ENCODE assay signal across 14 cellular contexts in the genomic region with DNA sequence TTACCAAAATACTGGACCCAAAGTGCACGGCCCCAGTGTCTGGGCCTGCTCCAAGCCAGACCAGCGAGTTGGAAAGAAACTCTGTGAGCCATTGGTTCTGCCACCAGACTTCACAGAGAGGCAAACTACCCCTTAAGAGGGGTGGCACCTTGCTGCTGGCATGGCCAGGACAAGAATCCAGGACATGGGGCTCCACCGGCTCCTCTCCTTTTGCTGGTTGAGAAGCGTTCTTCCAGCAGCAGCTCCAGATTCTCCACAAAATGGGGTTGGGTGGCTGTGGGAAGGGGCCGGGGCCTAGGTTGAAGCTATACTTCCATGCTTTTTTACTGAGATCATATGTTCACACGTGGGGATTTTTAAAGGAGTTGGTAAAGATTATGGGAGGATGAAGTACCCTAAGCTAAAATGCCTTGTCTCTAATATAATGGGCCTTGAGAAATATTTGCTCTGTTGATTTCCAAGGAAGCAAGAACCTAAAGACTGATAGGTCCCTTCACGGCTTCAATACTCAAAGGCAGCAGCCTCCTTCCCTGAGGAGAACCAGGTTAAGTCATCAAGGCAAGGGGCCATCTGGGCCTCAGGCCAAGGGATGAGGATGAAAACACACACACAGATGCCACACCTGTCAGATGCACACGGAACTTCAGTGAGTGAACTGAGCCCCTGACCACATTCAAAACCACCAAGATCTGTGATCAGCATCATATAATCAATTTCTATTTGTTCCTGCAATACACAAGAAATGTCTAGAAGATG. TPM values are rescaled to one million over a fixed set of nuclear protein-coding genes. Genes with fewer than 3 reads are reported as not detected.
DNase-seq lines count a peak whose midpoint lies in the region; ATAC-seq and TF ChIP-seq lines count a peak whose summit lies in the region.
"Had no signal": no experiment of that assay in that cellular context is flagged by ENCODE, and none has a peak within 500 bp of the region (broad histone marks: within the 10 kb centered on the region; RNA-seq: fewer than 3 reads in every experiment).

No MANE protein-coding gene starts in this region.

- TF ChIP-seq CTCF in AG04449 (IDR thresholded peaks at IDR 0.05; ENCODE audit: insufficient read depth, low read length, missing control alignments) (no peak), Caco-2 (IDR thresholded peaks at IDR 0.05; ENCODE audit: insufficient read depth in 1 of 2, low read depth in 1 of 2, low read length in 1 of 2, severe bottlenecking in 1 of 2, unreplicated experiment in 1 of 2) (no peak), fibroblast of the aortic adventitia (IDR thresholded peaks at IDR 0.05; ENCODE audit: insufficient read depth, low read length) (no peak), sigmoid colon (IDR thresholded peaks at IDR 0.05) (no peak)

- no peaks in the 10 kb centered on the region for H3K9me3 Mint-ChIP-seq in Caco-2 (ENCODE audit: unreplicated experiment)
- H3K9me3 Mint-ChIP-seq: activated CD4-positive, alpha-beta memory T cell treated with anti-CD3 and anti-CD28 coated beads, Interleukin-2, amount 10 ng/mL, durations not matched to agents 7 days and 5 days; activated T-helper 2 cell treated with anti-CD3 and anti-CD28 coated beads, Interferon-gamma antibody, Interleukin-2, Interleukin-4, amounts not matched to agents 10 μg/mL and 5 μg/mL and 100 μg/mL, durations not matched to agents 14 hours and 24 hours and 36 hours had no signal

- no peak overlapping the region for H3K27ac Mint-ChIP-seq in Caco-2 (ENCODE audit: unreplicated experiment)
- H3K27ac Mint-ChIP-seq: activated CD4-positive, alpha-beta memory T cell treated with anti-CD3 and anti-CD28 coated beads, Interleukin-2, amount 10 ng/mL, durations not matched to agents 7 days and 5 days; activated T-helper 2 cell treated with anti-CD3 and anti-CD28 coated beads, Interferon-gamma antibody, Interleukin-2, Interleukin-4, amounts not matched to agents 10 μg/mL and 5 μg/mL and 100 μg/mL, durations not matched to agents 14 hours and 24 hours and 36 hours had no signal

- no TSS peak for BruUV-seq in Caco-2 (replicated peaks; lab: Mats Ljungman, UMichigan)

- H3K27me3 ChIP-seq in Caco-2 (replicated peaks; ENCODE audit: control insufficient read depth, insufficient read depth, low read length) (no peaks in the 10 kb centered on the region), sigmoid colon (no peaks in the 10 kb centered on the region)

- no peaks in the 10 kb centered on the region for H3K9me3 ChIP-seq in Caco-2
- H3K9me3 ChIP-seq in sigmoid colon, result no peaks in the 10 kb centered on the region
- H3K9me3 ChIP-seq: left lung had no signal

- no peak for TF ChIP-seq EP300 in sigmoid colon (IDR thresholded peaks at IDR 0.05)

- intact Hi-C loops in Caco-2 (cut with micrococcal nuclease; ENCODE audit: unreplicated experiment), result loop anchor here (10.0 kb wide), 1 partner anchor 350 kb away; no protein-coding TSS in a partner anchor
- intact Hi-C loops in sigmoid colon (cut with DNase I), result loop anchor here (5.0 kb wide), 3 partner anchors 42 to 662 kb away; a partner anchor contains a TSS

- 87 to 88% methylated on average over 8 of the region's 8 CpGs for WGBS in sigmoid colon, 2 donors

- ATAC-seq in HG02642 (IDR thresholded peaks at IDR 0.05; ENCODE audit: poor library complexity, unreplicated experiment) (no peak), HG03097 (IDR thresholded peaks at IDR 0.05; ENCODE audit: low FRiP score, unreplicated experiment) (no peak)
- ATAC-seq: left lung had no signal

- no peak for DNase-seq in AG04449 (ENCODE audit: low read depth, low spot score)
- DNase-seq in Caco-2, result no peak
- DNase-seq in fibroblast of the aortic adventitia (ENCODE audit: low read depth), result no peak
- DNase-seq in sigmoid colon, result no peak
- DNase-seq in kidney tubule cell (ENCODE audit: low spot score), result no peak
- no peak for DNase-seq in HK-2 (ENCODE audit: unreplicated experiment)
- DNase-seq: activated CD4-positive, alpha-beta memory T cell treated with anti-CD3 and anti-CD28 coated beads, Interleukin-2, amount 10 ng/mL, durations not matched to agents 7 days and 5 days; HCEC 1CT; left lung; NCI-H446 treated with DMSO at 0.1 percent for 48 hours had no signal

- no peaks in the 10 kb centered on the region for H3K27me3 Mint-ChIP-seq in Caco-2 (ENCODE audit: insufficient read depth, unreplicated experiment)

- H3K4me1 Mint-ChIP-seq in Caco-2 (ENCODE audit: low read depth, unreplicated experiment), result peaks cover 46% of the 10 kb centered on the region

- H3K4me3 ChIP-seq in AG04449 (ENCODE audit: low read depth, low read length), result peak overlapping the region; percentile 84
- H3K4me3 ChIP-seq in Caco-2 (ENCODE audit: low read depth, low read length), result no peak overlapping the region
- H3K4me3 ChIP-seq in fibroblast of the aortic adventitia (ENCODE audit: low read depth, low read length), result peak overlapping the region; percentile 95
- H3K4me3 ChIP-seq in sigmoid colon, result peak overlapping the region in 2 of 4 donors; percentile 91 to 92
- H3K4me3 ChIP-seq: left lung had no signal

- H3K4me1 ChIP-seq in Caco-2 (peaks cover 42% of the 10 kb centered on the region), sigmoid colon (peaks cover 0 to 81% (median 73%) of the 10 kb centered on the region in 4 donors)

- peaks cover 61% of the 10 kb centered on the region for H3K36me3 Mint-ChIP-seq in Caco-2 (ENCODE audit: insufficient read depth, unreplicated experiment)

- peak overlapping the region; percentile 81 for H3K4me3 Mint-ChIP-seq in Caco-2 (ENCODE audit: unreplicated experiment)
- H3K4me3 Mint-ChIP-seq: activated CD4-positive, alpha-beta memory T cell treated with anti-CD3 and anti-CD28 coated beads, Interleukin-2, amount 10 ng/mL, durations not matched to agents 7 days and 5 days; CD14-positive monocyte had no signal

- peak overlapping the region; percentile 90 to 95 (median 93) for H3K27ac ChIP-seq in sigmoid colon

- H3K36me3 ChIP-seq in Caco-2 (ENCODE audit: control insufficient read depth, insufficient read depth, low read length) (no peaks in the 10 kb centered on the region; the same call in 1 of the 2 replicates), sigmoid colon (no peaks in the 10 kb centered on the region)
- H3K36me3 ChIP-seq: left lung had no signal

- POLR2A ChIA-PET in AG04449 (lab: Yijun Ruan, JAX) (no interaction called here), Caco-2 (lab: Charles Lee) (no interaction called here)

- TF ChIP-seq POLR2A in sigmoid colon (IDR thresholded peaks at IDR 0.05), result no peak

- CTCF ChIA-PET in AG04449 (lab: Yijun Ruan, JAX) (interaction anchor here (1.1 to 3.1 kb wide), 3 partner anchors 67 to 346 kb away, joined by 3 to 16 read pairs (median 5); a partner anchor contains a TSS), Caco-2 (lab: Charles Lee) (no interaction called here)

RNA-seq across cellular contexts. Expression of a gene that starts 3.1 kb away (rescaled TPM):
- 80.1 and 92.2 TPM in 2 replicates for total RNA-seq in Caco-2 (2022)
- total RNA-seq in fibroblast of the aortic adventitia (ENCODE audit: low replicate concordance), result 75.6 and 98.9 TPM in 2 replicates
- total RNA-seq in sigmoid colon, result 10 to 100 TPM; 42.1 to 63.5 (median 55.5) TPM
- 10 to 100 TPM in 1 of 3 donors, 1 to 10 TPM in 2; 4.9 to 11.7 (median 6.6) TPM for polyA plus RNA-seq in sigmoid colon
